ENCODE assay signal across 8 cellular contexts in the genomic region with DNA sequence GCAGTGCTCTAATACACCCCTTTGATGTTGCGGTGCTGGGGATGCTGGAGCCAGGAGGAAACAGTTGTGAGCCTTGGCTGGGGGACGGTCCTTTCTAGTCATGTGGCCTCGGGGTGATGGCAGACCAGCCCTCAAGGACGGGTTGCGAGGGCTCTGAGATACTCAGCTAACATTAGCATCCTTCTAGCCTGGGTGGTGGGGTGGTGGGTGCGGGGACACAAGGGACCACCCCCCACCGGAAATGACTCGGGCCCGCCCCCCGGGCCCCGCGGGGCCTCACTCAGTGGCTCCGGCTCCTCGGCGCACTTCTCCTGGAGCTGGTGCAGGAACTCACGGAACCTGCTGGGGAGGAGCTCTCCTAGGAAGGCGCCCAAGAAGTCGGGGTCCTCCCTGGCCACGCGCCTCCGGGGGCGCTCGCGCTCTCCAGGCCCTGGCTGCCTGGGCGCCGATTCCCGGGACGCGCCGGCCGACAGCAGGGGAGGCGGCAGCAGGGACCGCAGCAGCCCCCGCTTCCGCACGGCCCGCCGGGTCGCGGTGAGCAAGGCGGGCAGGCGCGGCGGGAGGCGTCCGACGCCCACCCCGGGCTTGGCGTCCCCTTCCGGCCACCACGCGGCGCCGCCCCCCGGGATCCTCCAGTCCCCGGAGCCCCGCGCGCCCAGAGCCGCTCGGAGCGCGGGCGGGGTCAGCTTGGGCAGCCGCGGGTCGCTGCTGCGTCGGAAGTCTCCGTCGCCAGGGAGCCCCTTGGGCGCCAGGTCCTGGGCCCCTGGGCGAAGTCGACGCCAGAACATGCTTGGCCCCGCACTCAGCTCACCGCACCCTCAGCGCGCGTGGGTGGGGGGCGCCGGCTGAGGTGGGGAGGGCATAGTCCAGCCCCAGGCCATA. TPM values are rescaled to one million over a fixed set of nuclear protein-coding genes. Genes with fewer than 3 reads are reported as not detected.
DNase-seq lines count a peak whose midpoint lies in the region; ATAC-seq and TF ChIP-seq lines count a peak whose summit lies in the region.

No MANE protein-coding gene starts in this region.

- peak overlapping the region; percentile 22 to 77 (median 72) for H3K4me3 Mint-ChIP-seq in brain

- intact Hi-C loops in A673 (cut with micrococcal nuclease; ENCODE audit: unreplicated experiment) = no loop called here

- H3K36me3 Mint-ChIP-seq in brain = no peaks in the 10 kb centered on the region

- peaks cover 18% of the 10 kb centered on the region for H3K27me3 Mint-ChIP-seq in brain

- peak overlapping the region in 2 of 5 experiments; percentile 22 to 59 for H3K27ac Mint-ChIP-seq in brain

- no peaks in the 10 kb centered on the region for H3K9me3 ChIP-seq in A673 (ENCODE audit: low read depth, low read length, poor library complexity, severe bottlenecking)
- no peaks in the 10 kb centered on the region for H3K9me3 ChIP-seq in HUES6 (ENCODE audit: control insufficient read depth, insufficient read depth, low read depth, low read length)
- H3K9me3 ChIP-seq in thymus (ENCODE audit: control insufficient read depth) = peaks cover 2% of the 10 kb centered on the region

- TF ChIP-seq CTCF in A673 (conservative IDR thresholded peaks at IDR 0.05; ENCODE audit: low read depth, low read length) (peak; percentile 42), brain (conservative IDR thresholded peaks at IDR 0.05) (peak; percentile 34 to 39)

- H3K27me3 ChIP-seq in A673 (replicated peaks; ENCODE audit: insufficient read depth, low read depth, low read length, poor library complexity) (no peaks in the 10 kb centered on the region), HUES6 (ENCODE audit: control insufficient read depth, insufficient read depth, low read length) (peaks cover 32% of the 10 kb centered on the region), thymus (ENCODE audit: control insufficient read depth, insufficient read depth) (peaks cover 29% of the 10 kb centered on the region)

- H3K9me3 Mint-ChIP-seq in brain = no peaks in the 10 kb centered on the region

- H3K36me3 ChIP-seq in A673 (ENCODE audit: insufficient read depth, low read length, poor library complexity, severe bottlenecking) = no peaks in the 10 kb centered on the region
- no peaks in the 10 kb centered on the region for H3K36me3 ChIP-seq in HUES6 (ENCODE audit: control insufficient read depth, insufficient read depth, low read length)
- H3K36me3 ChIP-seq in thymus (ENCODE audit: control insufficient read depth, insufficient read depth) = no peaks in the 10 kb centered on the region

- H3K27ac ChIP-seq in A673 (ENCODE audit: low read depth, low read length, poor library complexity, severe bottlenecking) (peak overlapping the region; percentile 63), HUES6 (ENCODE audit: low read depth, low read length) (no peak overlapping the region), thymus (ENCODE audit: low read depth) (peak overlapping the region; percentile 18)

- H3K9ac ChIP-seq in HUES6 (ENCODE audit: low read length) = peak overlapping the region; percentile 30

- H3K4me1 ChIP-seq in A673 (ENCODE audit: insufficient read depth, low read length, poor library complexity, severe bottlenecking) (peaks cover 10% of the 10 kb centered on the region), HUES6 (ENCODE audit: control insufficient read depth, insufficient read depth, low read length) (peaks cover 11% of the 10 kb centered on the region), thymus (ENCODE audit: control insufficient read depth, insufficient read depth, low read length) (peaks cover 5% of the 10 kb centered on the region)

- CTCF ChIA-PET in A673 (lab: Charles Lee) = interaction anchor here (0.6 to 1.3 kb wide), 3 partner anchors 8 to 489 kb away, joined by 5 to 11 read pairs (median 6); no protein-coding TSS in a partner anchor

- POLR2A ChIA-PET in A673 (lab: Charles Lee; ENCODE audit: low non-redundant PET) = no interaction called here

- peaks cover 19% of the 10 kb centered on the region for H3K4me1 Mint-ChIP-seq in brain

- ATAC-seq in left lobe of liver (peak; percentile 12), HG03135 (IDR thresholded peaks at IDR 0.05; ENCODE audit: unreplicated experiment) (no peak)

- no TSS peak for BruUV-seq in A673 (replicated peaks; lab: Mats Ljungman, UMichigan)

- H3K4me3 ChIP-seq in A673 (ENCODE audit: low read depth, low read length, poor library complexity, severe bottlenecking) = peak overlapping the region; percentile 55
- H3K4me3 ChIP-seq in HUES6 (ENCODE audit: low read depth, low read length) = peak overlapping the region; percentile 55
- H3K4me3 ChIP-seq in thymus (ENCODE audit: low read length) = peak overlapping the region; percentile 46

- 2% methylated on average over 82 of the region's 82 CpGs for WGBS in thymus

- DNase-seq in A673 (ENCODE audit: low spot score) = peak; percentile 71
- DNase-seq in left lobe of liver (ENCODE audit: low spot score) = no peak
- no peak for DNase-seq in HPDE6-E6E7 (ENCODE audit: extremely low spot score)
- no peak for DNase-seq in RPMI8226

RNA-seq across cellular contexts. Expression of a gene that starts 0.9 kb away (rescaled TPM):
- total RNA-seq in A673 (2021) (0.28 TPM in 1 of 2 replicates, not detected in the other), left lobe of liver (not detected)
- polyA plus RNA-seq in brain (ENCODE audit: insufficient read depth, low read depth, low replicate concordance) (3.5 TPM), thymus (0.23 TPM)

RNA-seq across cellular contexts. Expression of a gene that starts 5.9 kb away (rescaled TPM):
- total RNA-seq in A673 (2021) (82.8 and 87.1 TPM in 2 replicates), left lobe of liver (19.9 TPM)
- polyA plus RNA-seq in brain (ENCODE audit: insufficient read depth, low read depth, low replicate concordance) (118 TPM), thymus (33.2 TPM)

RNA-seq across cellular contexts. Expression of a gene that starts 21.9 kb away (rescaled TPM):
- total RNA-seq in A673 (2021) (30.4 and 36.5 TPM in 2 replicates), left lobe of liver (6.6 TPM)
- polyA plus RNA-seq in brain (ENCODE audit: insufficient read depth, low read depth, low replicate concordance) (29.1 TPM), thymus (20.5 TPM)

RNA-seq across cellular contexts. Expression of a gene that starts 45.4 kb away (rescaled TPM):
- total RNA-seq in A673 (2021) (12.7 and 16.6 TPM in 2 replicates), left lobe of liver (not detected)
- polyA plus RNA-seq in brain (ENCODE audit: insufficient read depth, low read depth, low replicate concordance) (0.51 TPM), thymus (3.8 TPM)
